16 cellular contexts compared by ENCODE assay signal in genomic region chr4:169160825-169161224, GRCh38.
DNase-seq lines count a peak whose midpoint lies in the region; ATAC-seq, FAIRE-seq and TF ChIP-seq lines count a peak whose summit lies in the region.
"Had no signal": no experiment of that assay in that cellular context is flagged by ENCODE, and none has a peak within 500 bp of the region (broad histone marks: within the 10 kb centered on the region; RNA-seq: fewer than 3 reads in every experiment).

No MANE protein-coding gene starts in this region.

- ATAC-seq in GM21723 (IDR thresholded peaks at IDR 0.05; ENCODE audit: unreplicated experiment) = no peak

- DNase-seq in AG20443 (ENCODE audit: low spot score) (peak; percentile 38), fibroblast of pulmonary artery (ENCODE audit: low read depth) (peak; percentile 37), osteocyte (ENCODE audit: extremely low spot score, unreplicated experiment) (no peak), HTR-8/SVneo (ENCODE audit: insufficient read length, low spot score) (no peak)
- DNase-seq in activated CD8-positive, alpha-beta memory T cell treated with anti-CD3 and anti-CD28 coated beads, Interleukin-2, amount 50 U/mL, for 48 hours = no peak
- no peak for DNase-seq in activated CD4-positive, CD25-positive, alpha-beta regulatory T cell (lab: John Stamatoyannopoulos, UW)
- DNase-seq: activated gamma-delta T cell; BE2C; central memory CD4-positive, alpha-beta T cell; DMS153; NCI-H2081 treated with DMSO at 0.1 percent for 48 hours; occipital lobe; SJCRH30 had no signal

- no peak overlapping the region for H3K4me3 ChIP-seq in fibroblast of pulmonary artery (replicated peaks; ENCODE audit: low read depth, low read length)
- H3K4me3 ChIP-seq: SJCRH30, tibial nerve had no signal

- H3K4me1 Mint-ChIP-seq in osteocyte (ENCODE audit: unreplicated experiment) = peaks cover 69% of the 10 kb centered on the region

- no peak for FAIRE-seq in HTR-8/SVneo (lab: Jason Lieb, UNC)

- H3K27ac ChIP-seq in VCaP = peak overlapping the region; percentile 95
- H3K27ac ChIP-seq: SJCRH30 had no signal

- H3K4me3 Mint-ChIP-seq in osteocyte (ENCODE audit: unreplicated experiment) = no peak overlapping the region

- H3K27me3 Mint-ChIP-seq in osteocyte (ENCODE audit: unreplicated experiment) = no peaks in the 10 kb centered on the region

- TF ChIP-seq CTCF in VCaP (conservative IDR thresholded peaks at IDR 0.05) = no peak
- TF ChIP-seq CTCF in fibroblast of pulmonary artery (IDR thresholded peaks at IDR 0.05; ENCODE audit: low read length, missing control alignments) = no peak
- TF ChIP-seq CTCF in osteocyte (IDR thresholded peaks at IDR 0.05) = no peak

- no peaks in the 10 kb centered on the region for H3K9me3 Mint-ChIP-seq in osteocyte (ENCODE audit: unreplicated experiment)

- peaks cover 9% of the 10 kb centered on the region for H3K36me3 Mint-ChIP-seq in osteocyte (ENCODE audit: unreplicated experiment)

- H3K27ac Mint-ChIP-seq in osteocyte (ENCODE audit: unreplicated experiment) = peak overlapping the region; percentile 86

Comparison
In these comparisons a context has a peak if more than half of its experiments do, and no peak if none do; other contexts are left out.
1. DNase-seq: peak in AG20443 (single experiment) and fibroblast of pulmonary artery (single experiment); none in osteocyte (single experiment), activated CD8-positive, alpha-beta memory T cell treated with anti-CD3 and anti-CD28 coated beads, Interleukin-2, amount 50 U/mL, for 48 hours (single experiment), activated CD4-positive, CD25-positive, alpha-beta regulatory T cell (0 of 4) and HTR-8/SVneo (single experiment).